Comparison of ENCODE assay signal across 8 cellular contexts in the genomic region with DNA sequence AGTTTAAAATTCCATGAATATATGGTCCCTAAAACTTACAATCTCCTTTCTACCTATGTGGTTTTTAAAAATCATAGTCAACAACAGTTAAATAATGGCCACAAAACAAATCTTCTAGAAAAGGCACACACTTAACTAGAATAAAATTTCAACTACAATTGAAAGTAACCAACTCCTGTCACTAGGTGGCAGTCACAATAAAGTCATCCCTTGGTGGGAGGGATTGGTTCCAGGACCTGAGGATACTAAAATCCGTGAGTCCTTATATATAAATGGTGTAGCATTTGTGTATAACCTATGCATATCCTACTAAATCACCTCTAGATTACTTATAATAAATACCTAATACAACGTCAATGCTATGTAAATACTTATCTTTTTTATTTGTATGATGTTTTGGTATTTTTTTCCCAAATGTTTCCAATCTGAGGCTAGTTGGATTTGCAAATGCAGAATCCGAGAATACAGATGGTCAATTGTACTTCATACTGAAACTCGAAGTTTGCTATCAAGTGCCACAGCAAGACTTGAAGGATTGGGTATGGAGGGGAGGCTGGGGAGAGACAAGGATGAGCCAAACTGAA.
DNase-seq lines count a peak whose midpoint lies in the region; ATAC-seq, FAIRE-seq and TF ChIP-seq lines count a peak whose summit lies in the region.

No MANE protein-coding gene starts in this region.

- H3K9ac ChIP-seq in kidney (ENCODE audit: low read length in 2 of 2): no peak overlapping the region

- POLR2A ChIA-PET in AG04450 (lab: Yijun Ruan, JAX) (interaction anchor here (1.1 kb wide), 1 partner anchor 8 kb away, joined by 3 read pairs; no protein-coding TSS in a partner anchor), MCF 10A (lab: Yijun Ruan, JAX) (interaction anchor here (1.3 to 2.0 kb wide), 3 partner anchors 9 to 111 kb away, joined by 3 to 10 read pairs (median 5); no protein-coding TSS in a partner anchor)

- H3K4me1 ChIP-seq in kidney (ENCODE audit: control insufficient read depth in 1 of 2, insufficient read depth in 1 of 2, low read depth in 1 of 2, low read length in 2 of 2): peaks cover 3 to 12% of the 10 kb centered on the region in 2 donors

- no TSS peak for BruUV-seq in MCF 10A (replicated peaks; lab: Mats Ljungman, UMichigan)

- no peak overlapping the region for H3K4me3 Mint-ChIP-seq in MCF 10A (ENCODE audit: unreplicated experiment)

- CTCF ChIA-PET in AG04450 (lab: Charles Lee): interaction anchor here (0.5 to 4.0 kb wide), 22 partner anchors 8 to 679 kb away, joined by 3 to 49 read pairs (median 4); no protein-coding TSS in a partner anchor
- CTCF ChIA-PET in MCF 10A (lab: Yijun Ruan, JAX): interaction anchor here (0.6 to 7.4 kb wide), 41 partner anchors 7 to 1074 kb away, joined by 3 to 108 read pairs (median 4); no protein-coding TSS in a partner anchor

- ATAC-seq in HG03039 (IDR thresholded peaks at IDR 0.05; ENCODE audit: unreplicated experiment) (no peak), GM21529 (IDR thresholded peaks at IDR 0.05; ENCODE audit: unreplicated experiment) (no peak)

- H3K9me3 Mint-ChIP-seq in MCF 10A (ENCODE audit: unreplicated experiment): no peaks in the 10 kb centered on the region

- H3K27me3 ChIP-seq in AG04450 (ENCODE audit: control insufficient read depth, insufficient read depth, low read length): no peaks in the 10 kb centered on the region

- peak overlapping the region; percentile 85 for H3K27ac Mint-ChIP-seq in MCF 10A (ENCODE audit: low read depth, unreplicated experiment)

- no peaks in the 10 kb centered on the region for H3K36me3 Mint-ChIP-seq in MCF 10A (ENCODE audit: insufficient read depth, unreplicated experiment)

- intact Hi-C loops in MCF 10A (cut with micrococcal nuclease): loop anchor here (1.0 to 2.0 kb wide), 3 partner anchors 53 to 110 kb away; no protein-coding TSS in a partner anchor
- intact Hi-C loops in kidney (cut with DNase I): no loop called here

- FAIRE-seq in GM18507 (lab: Jason Lieb, UNC) (peak; percentile 71), kidney (lab: Jason Lieb, UNC) (peak; percentile 89)

- peak; percentile 34 for DNase-seq in AG04450 (ENCODE audit: low read depth, low spot score)
- peak; percentile 30 for DNase-seq in GM18507 (ENCODE audit: extremely low spot score, insufficient read length, low read depth)
- peak; percentile 18 to 79 for DNase-seq in NCI-H526 (lab: John Stamatoyannopoulos, UW)
- peak; percentile 76 for DNase-seq in MCF 10A (ENCODE audit: unreplicated experiment)
- DNase-seq in kidney: no peak
- no peak for DNase-seq in activated T-cell treated with anti-CD3 and anti-CD28 coated beads, Interleukin-2, amount 50 U/mL, for 1 hour

- peaks cover 8% of the 10 kb centered on the region; the same call in 1 of the 2 replicates for H3K9me3 ChIP-seq in AG04450 (ENCODE audit: control insufficient read depth, insufficient read depth, low read length)
- H3K9me3 ChIP-seq in kidney (ENCODE audit: control insufficient read depth in 1 of 2, low read length in 2 of 2): no peaks in the 10 kb centered on the region

- H3K36me3 ChIP-seq in kidney (ENCODE audit: control insufficient read depth in 1 of 2, insufficient read depth in 2 of 2, low read length in 2 of 2): no peaks in the 10 kb centered on the region

- TF ChIP-seq CTCF in AG04450 (IDR thresholded peaks at IDR 0.05; ENCODE audit: low read depth, low read length) (peak; percentile 66), MCF 10A (IDR thresholded peaks at IDR 0.05; ENCODE audit: unreplicated experiment) (peak; percentile 43), kidney (IDR thresholded peaks at IDR 0.05; ENCODE audit: borderline replicate concordance, extremely low read depth, insufficient read depth) (peak; percentile 48)

- no peaks in the 10 kb centered on the region for H3K27me3 Mint-ChIP-seq in MCF 10A (ENCODE audit: insufficient read depth, unreplicated experiment)

- H3K4me1 Mint-ChIP-seq in MCF 10A (ENCODE audit: insufficient read depth, unreplicated experiment): peaks cover 10% of the 10 kb centered on the region

- peak overlapping the region; percentile 63 for H3K27ac ChIP-seq in AG04450 (ENCODE audit: low read depth, low read length)
- H3K27ac ChIP-seq in kidney (ENCODE audit: low read depth in 2 of 2, low read length in 2 of 2): peak overlapping the region; percentile 3 to 52

- H3K4me3 ChIP-seq in AG04450 (ENCODE audit: low read depth, low read length) (no peak overlapping the region), kidney (ENCODE audit: low read length in 2 of 2) (no peak overlapping the region)

Comparison
In these comparisons a context has a peak if more than half of its experiments do, and no peak if none do; other contexts are left out.
1. DNase-seq: peak in AG04450 (single experiment), GM18507 (single experiment), NCI-H526 (2 of 2) and MCF 10A (single experiment); none in kidney (single experiment) and activated T-cell treated with anti-CD3 and anti-CD28 coated beads, Interleukin-2, amount 50 U/mL, for 1 hour (single experiment).
2. Peak in every context shown above with its lines, with median percentiles within 50 percentile points of each other: CTCF ChIP-seq.